Comparison of ENCODE assay signal across 15 cellular contexts in genomic region chr7:112089551-112089950, GRCh38.
"Had no signal": no experiment of that assay in that cellular context is flagged by ENCODE, and none has a peak within 500 bp of the region (broad histone marks: within the 10 kb centered on the region; RNA-seq: fewer than 3 reads in every experiment).

No MANE protein-coding gene starts in this region.

- DNase-seq: activated CD4-positive, alpha-beta memory T cell treated with anti-CD3 and anti-CD28 coated beads for 36 hours; activated CD4-positive, alpha-beta T cell treated with anti-CD3 and anti-CD28 coated beads for 36 hours; activated CD8-positive, alpha-beta memory T cell treated with anti-CD3 and anti-CD28 coated beads, Interleukin-2, amount 10 ng/mL, durations not matched to agents 7 days and 5 days; activated naive CD4-positive, alpha-beta T cell treated with anti-CD3 and anti-CD28 coated beads, Interleukin-2, amount 10 ng/mL, durations not matched to agents 7 days and 5 days; activated T-cell treated with anti-CD3 and anti-CD28 coated beads, Interleukin-2, amount 50 U/mL, for 24 hours; dorsolateral prefrontal cortex; endodermal cell; erythroblast; gastrocnemius medialis; islet precursor cell; stimulated activated CD4-positive, alpha-beta T cell treated with anti-CD3 and anti-CD28 coated beads, Interleukin-1b, Interleukin-23, amount 100 ng/mL, for 48 hours had no signal

- FAIRE-seq: bronchial epithelial cell had no signal

- H3K27me3 ChIP-seq: ascending aorta, dorsolateral prefrontal cortex, gastrocnemius medialis had no signal

- H3K9me3 ChIP-seq: ascending aorta, gastrocnemius medialis, thoracic aorta had no signal

- ATAC-seq: activated CD4-positive, alpha-beta T cell treated with anti-CD3 and anti-CD28 coated beads for 36 hours; activated CD8-positive, alpha-beta memory T cell treated with anti-CD3 and anti-CD28 coated beads, Interleukin-2, amount 10 ng/mL, durations not matched to agents 7 days and 5 days; gastrocnemius medialis; left lobe of liver had no signal

- H3K27ac ChIP-seq: ascending aorta, gastrocnemius medialis, thoracic aorta had no signal

- H3K36me3 ChIP-seq: ascending aorta, gastrocnemius medialis, thoracic aorta had no signal

- H3K4me3 ChIP-seq: ascending aorta, dorsolateral prefrontal cortex, gastrocnemius medialis, thoracic aorta had no signal
